In genomic region chr18:66722671-66723070, GRCh38 we compare ENCODE assay signal across 15 cellular contexts.
DNase-seq lines count a peak whose midpoint lies in the region; ATAC-seq and TF ChIP-seq lines count a peak whose summit lies in the region.
"Had no signal": no experiment of that assay in that cellular context is flagged by ENCODE, and none has a peak within 500 bp of the region (broad histone marks: within the 10 kb centered on the region; RNA-seq: fewer than 3 reads in every experiment).

No MANE protein-coding gene starts in this region.

- 0 out of 2 replicates have a peak overlapping the region, but pooled peaks have one; percentile 5 for H2AFZ ChIP-seq in OCI-LY3 (ENCODE audit: low read depth, low read length)

- H3K9me3 ChIP-seq in A673 (ENCODE audit: low read depth, low read length, poor library complexity, severe bottlenecking), result no peaks in the 10 kb centered on the region
- H3K9me3 ChIP-seq in OCI-LY3 (ENCODE audit: insufficient read depth, low read length), result no peaks in the 10 kb centered on the region
- no peaks in the 10 kb centered on the region for H3K9me3 ChIP-seq in tibial nerve
- H3K9me3 ChIP-seq: A549 had no signal

- H3K36me3 ChIP-seq in A673 (ENCODE audit: insufficient read depth, low read length, poor library complexity, severe bottlenecking), result no peaks in the 10 kb centered on the region
- H3K36me3 ChIP-seq in OCI-LY3 (replicated peaks; ENCODE audit: low read depth, low read length), result no peaks in the 10 kb centered on the region
- H3K36me3 ChIP-seq in tibial nerve, result no peaks in the 10 kb centered on the region

- TF ChIP-seq CTCF in A673 (conservative IDR thresholded peaks at IDR 0.05; ENCODE audit: low read depth, low read length) (no peak), OCI-LY3 (IDR thresholded peaks at IDR 0.05; ENCODE audit: low read depth, low read length) (no peak), tibial nerve (IDR thresholded peaks at IDR 0.05) (no peak)

- no peaks in the 10 kb centered on the region for H4K20me1 ChIP-seq in OCI-LY3 (ENCODE audit: insufficient read depth, low read length)

- DNase-seq in A673 (ENCODE audit: low spot score) (peak; percentile 4), COLO829 (ENCODE audit: low spot score) (peak; percentile 56), tibial nerve (ENCODE audit: low spot score in 2 of 2) (no peak), DMS53 (lab: John Stamatoyannopoulos, UW) (no peak), NCI-H82 treated with DMSO at 0.1 percent for 48 hours (lab: John Stamatoyannopoulos, UW; ENCODE audit: unreplicated experiment) (no peak)
- DNase-seq: CD4-positive, CD25-positive, alpha-beta regulatory T cell; DMS153; DND-41; GDM1; HCEC 1CT; HFFc6 had no signal

- H3K9ac ChIP-seq in OCI-LY3 (ENCODE audit: low read length), result no peak overlapping the region

- H3K4me3 ChIP-seq in A673 (ENCODE audit: low read depth, low read length, poor library complexity, severe bottlenecking) (no peak overlapping the region), OCI-LY3 (ENCODE audit: low read length) (no peak overlapping the region), tibial nerve (no peak overlapping the region)
- H3K4me3 ChIP-seq: A549 had no signal

- ATAC-seq in GM21576 (IDR thresholded peaks at IDR 0.05; ENCODE audit: unreplicated experiment), result no peak
- ATAC-seq: A549, HepG2 had no signal

- no peak overlapping the region for H3K4me2 ChIP-seq in OCI-LY3 (ENCODE audit: low read length)
- H3K4me2 ChIP-seq: A549 had no signal

- TF ChIP-seq POLR2A in tibial nerve (IDR thresholded peaks at IDR 0.05), result no peak

- POLR2A ChIA-PET in A673 (lab: Charles Lee; ENCODE audit: low non-redundant PET), result no interaction called here

- CTCF ChIA-PET in A673 (lab: Charles Lee), result no interaction called here

- no TSS peak for BruUV-seq in A673 (replicated peaks; lab: Mats Ljungman, UMichigan)

- no peak for TF ChIP-seq EP300 in tibial nerve (IDR thresholded peaks at IDR 0.05)

- WGBS in tibial nerve, 2 donors, result 44 to 46% methylated on average over 5 of the region's 5 CpGs

- H3K79me2 ChIP-seq in OCI-LY3 (ENCODE audit: low read length), result no peaks in the 10 kb centered on the region

- H3K4me1 ChIP-seq in A673 (ENCODE audit: insufficient read depth, low read length, poor library complexity, severe bottlenecking), result no peaks in the 10 kb centered on the region
- no peaks in the 10 kb centered on the region for H3K4me1 ChIP-seq in OCI-LY3 (ENCODE audit: low read length)
- peaks cover 0 to 50% (median 33%) of the 10 kb centered on the region in 4 donors for H3K4me1 ChIP-seq in tibial nerve
- H3K4me1 ChIP-seq: A549 had no signal

- H3K27ac ChIP-seq in A673 (ENCODE audit: low read depth, low read length, poor library complexity, severe bottlenecking), result no peak overlapping the region
- H3K27ac ChIP-seq in OCI-LY3 (ENCODE audit: low read length), result no peak overlapping the region
- H3K27ac ChIP-seq in tibial nerve, result peak overlapping the region; percentile 53 to 91 (median 80)
- H3K27ac ChIP-seq: A549 had no signal

- intact Hi-C loops in A673 (cut with micrococcal nuclease; ENCODE audit: unreplicated experiment), result no loop called here

- H3K27me3 ChIP-seq in A673 (replicated peaks; ENCODE audit: insufficient read depth, low read depth, low read length, poor library complexity) (no peaks in the 10 kb centered on the region), OCI-LY3 (ENCODE audit: low read depth, low read length) (no peaks in the 10 kb centered on the region), tibial nerve (no peaks in the 10 kb centered on the region)

Comparison
In these comparisons a context has a peak if more than half of its experiments do, and no peak if none do; other contexts are left out.
1. DNase-seq: peak in A673 (single experiment) and COLO829 (single experiment); none in tibial nerve (0 of 2), DMS53 (single experiment) and NCI-H82 treated with DMSO at 0.1 percent for 48 hours (single experiment).
2. H3K27ac ChIP-seq: peak in tibial nerve (4 of 4); none in A673 (single experiment) and OCI-LY3 (single experiment).